In genomic region chr12:57182918-57183575, GRCh38 we compare ENCODE assay signal across 8 cellular contexts. TPM values are rescaled to one million over a fixed set of nuclear protein-coding genes. Genes with fewer than 3 reads are reported as not detected.
A peak's percentile ranks its signal among the peaks of the same experiment; 100 is the strongest.
DNase-seq lines count a peak whose midpoint lies in the region; ATAC-seq, FAIRE-seq and TF ChIP-seq lines count a peak whose summit lies in the region.

No MANE protein-coding gene starts in this region.

- no peak overlapping the region for H3K4me2 ChIP-seq in DOHH2 (ENCODE audit: low read length)
- H3K4me2 ChIP-seq in KMS-11, result no peak overlapping the region; the same call in 1 of the 2 replicates

- H2AFZ ChIP-seq in KMS-11 (ENCODE audit: low read depth), result no peak overlapping the region; the same call in 1 of the 2 replicates

- H3K9me2 ChIP-seq in DOHH2 (replicated peaks; ENCODE audit: control insufficient read depth, low read length), result no peaks in the 10 kb centered on the region

- TF ChIP-seq CTCF in DOHH2 (IDR thresholded peaks at IDR 0.05; ENCODE audit: low read depth, low read length, poor library complexity, severe bottlenecking) (peak; percentile 98), KMS-11 (conservative IDR thresholded peaks at IDR 0.05; ENCODE audit: low read depth, low read length) (peak; percentile 99), foreskin fibroblast (IDR thresholded peaks at IDR 0.05; ENCODE audit: low read depth, low read length) (peak; percentile 70), ovary (IDR thresholded peaks at IDR 0.05) (peak; percentile 58 to 92 (median 91)), upper lobe of right lung (IDR thresholded peaks at IDR 0.05) (peak; percentile 84)

- TF ChIP-seq POLR2A in ovary (IDR thresholded peaks at IDR 0.05), result peak; percentile 13

- no peaks in the 10 kb centered on the region for H4K20me1 ChIP-seq in DOHH2 (ENCODE audit: control insufficient read depth, insufficient read depth, low read depth, low read length)
- no peaks in the 10 kb centered on the region for H4K20me1 ChIP-seq in KMS-11 (ENCODE audit: insufficient read depth)

- H3K9me3 ChIP-seq in DOHH2 (ENCODE audit: control insufficient read depth, insufficient read depth, low read length) (no peaks in the 10 kb centered on the region), ovary (no peaks in the 10 kb centered on the region), upper lobe of right lung (no peaks in the 10 kb centered on the region)

- FAIRE-seq in RCC 7860 (lab: Jason Lieb, UNC), result no peak

- H3F3A ChIP-seq in DOHH2 (ENCODE audit: control insufficient read depth, insufficient read depth), result no peaks in the 10 kb centered on the region

- H3K27ac Mint-ChIP-seq in activated T-helper 1 cell treated with anti-CD3 and anti-CD28 coated beads, Interleukin-12 subunit alpha, Interleukin-12 subunit beta, Interleukin-2, Interleukin-4 antibody, amounts not matched to agents 30 ng/mL and 10 ng/mL and 1 ng/mL, durations not matched to agents 14 hours and 24 hours and 36 hours, result peak overlapping the region; percentile 34

- H3K4me1 ChIP-seq in DOHH2 (ENCODE audit: control insufficient read depth, low read length), result peaks cover 6% of the 10 kb centered on the region
- H3K4me1 ChIP-seq in KMS-11 (ENCODE audit: low read depth, poor library complexity, severe bottlenecking), result peaks cover 4% of the 10 kb centered on the region
- no peaks in the 10 kb centered on the region for H3K4me1 ChIP-seq in ovary (ENCODE audit: insufficient read depth)
- no peaks in the 10 kb centered on the region for H3K4me1 ChIP-seq in upper lobe of right lung

- peak; percentile 46 for DNase-seq in RCC 7860 (ENCODE audit: low spot score)
- peak; percentile 65 for DNase-seq in activated T-helper 1 cell treated with anti-CD3 and anti-CD28 coated beads, Interleukin-12 subunit alpha, Interleukin-12 subunit beta, Interleukin-2, Interleukin-4 antibody, amounts not matched to agents 30 ng/mL and 10 ng/mL and 1 ng/mL, durations not matched to agents 14 hours and 24 hours and 36 hours (ENCODE audit: low spot score)
- DNase-seq in foreskin fibroblast, result peak; percentile 46 to 82
- peak; percentile 67 to 87 (median 83) for DNase-seq in ovary
- DNase-seq in upper lobe of right lung, result peak; percentile 84

- WGBS in ovary, 3 donors, result 65 to 66% (median 65%) methylated on average over 13 of the region's 13 CpGs

- intact Hi-C loops in activated T-helper 1 cell treated with anti-CD3 and anti-CD28 coated beads, Interleukin-12 subunit alpha, Interleukin-12 subunit beta, Interleukin-2, Interleukin-4 antibody, amounts not matched to agents 30 ng/mL and 10 ng/mL and 1 ng/mL, durations not matched to agents 14 hours and 24 hours and 36 hours (cut with micrococcal nuclease), result loop anchor here (1.0 kb wide), 4 partner anchors 59 to 426 kb away; no protein-coding TSS in a partner anchor
- intact Hi-C loops in ovary (cut with DNase I) (loop anchor here in 3 of 4 donors (2.0 to 5.0 kb wide), 3 partner anchors 56 to 116 kb away; partner anchors contain the start of gene LRP1 (in 1 of the 3)), upper lobe of right lung (cut with DNase I) (loop anchor here (10.0 kb wide), 1 partner anchor 118 kb away; no protein-coding TSS in a partner anchor)

- H3K27me3 Mint-ChIP-seq in activated T-helper 1 cell treated with anti-CD3 and anti-CD28 coated beads, Interleukin-12 subunit alpha, Interleukin-12 subunit beta, Interleukin-2, Interleukin-4 antibody, amounts not matched to agents 30 ng/mL and 10 ng/mL and 1 ng/mL, durations not matched to agents 14 hours and 24 hours and 36 hours (ENCODE audit: insufficient read depth), result peaks cover 6% of the 10 kb centered on the region

- no peaks in the 10 kb centered on the region for H3K9me3 Mint-ChIP-seq in activated T-helper 1 cell treated with anti-CD3 and anti-CD28 coated beads, Interleukin-12 subunit alpha, Interleukin-12 subunit beta, Interleukin-2, Interleukin-4 antibody, amounts not matched to agents 30 ng/mL and 10 ng/mL and 1 ng/mL, durations not matched to agents 14 hours and 24 hours and 36 hours

- H3K27ac ChIP-seq in DOHH2 (ENCODE audit: low read depth, low read length) (no peak overlapping the region), KMS-11 (no peak overlapping the region), ovary (no peak overlapping the region), upper lobe of right lung (no peak overlapping the region)

- H3K9ac ChIP-seq in KMS-11, result no peak overlapping the region

- H3K36me3 ChIP-seq in DOHH2 (ENCODE audit: control insufficient read depth, low read length), result no peaks in the 10 kb centered on the region
- no peaks in the 10 kb centered on the region for H3K36me3 ChIP-seq in KMS-11 (ENCODE audit: insufficient read depth)
- H3K36me3 ChIP-seq in ovary, result peaks cover 2% of the 10 kb centered on the region
- peaks cover 83% of the 10 kb centered on the region for H3K36me3 ChIP-seq in upper lobe of right lung

- TF ChIP-seq EP300 in ovary (IDR thresholded peaks at IDR 0.05), result no peak

- H3K4me3 ChIP-seq in DOHH2 (ENCODE audit: low read length), result no peak overlapping the region
- H3K4me3 ChIP-seq in KMS-11 (IDR thresholded peaks at IDR 0.05; ENCODE audit: insufficient read depth, low read depth, low read length), result no peak overlapping the region
- H3K4me3 ChIP-seq in foreskin fibroblast (ENCODE audit: low read depth in 1 of 2, low read length in 2 of 2), result no peak overlapping the region
- H3K4me3 ChIP-seq in ovary, result no peak overlapping the region
- no peak overlapping the region for H3K4me3 ChIP-seq in upper lobe of right lung

- no peaks in the 10 kb centered on the region for H3K36me3 Mint-ChIP-seq in activated T-helper 1 cell treated with anti-CD3 and anti-CD28 coated beads, Interleukin-12 subunit alpha, Interleukin-12 subunit beta, Interleukin-2, Interleukin-4 antibody, amounts not matched to agents 30 ng/mL and 10 ng/mL and 1 ng/mL, durations not matched to agents 14 hours and 24 hours and 36 hours (ENCODE audit: low read depth)

- ATAC-seq in GM21723 (IDR thresholded peaks at IDR 0.05; ENCODE audit: unreplicated experiment), result peak; percentile 89
- ATAC-seq in upper lobe of right lung, result peak; percentile 90

- no peak overlapping the region for H3K4me3 Mint-ChIP-seq in activated T-helper 1 cell treated with anti-CD3 and anti-CD28 coated beads, Interleukin-12 subunit alpha, Interleukin-12 subunit beta, Interleukin-2, Interleukin-4 antibody, amounts not matched to agents 30 ng/mL and 10 ng/mL and 1 ng/mL, durations not matched to agents 14 hours and 24 hours and 36 hours

- peaks cover 6% of the 10 kb centered on the region for H3K4me1 Mint-ChIP-seq in activated T-helper 1 cell treated with anti-CD3 and anti-CD28 coated beads, Interleukin-12 subunit alpha, Interleukin-12 subunit beta, Interleukin-2, Interleukin-4 antibody, amounts not matched to agents 30 ng/mL and 10 ng/mL and 1 ng/mL, durations not matched to agents 14 hours and 24 hours and 36 hours (ENCODE audit: low read depth)

- H3K27me3 ChIP-seq in DOHH2 (ENCODE audit: control insufficient read depth, low read length) (peaks cover 4% of the 10 kb centered on the region; the same call in 1 of the 2 replicates), KMS-11 (ENCODE audit: insufficient read depth, low read depth) (peaks cover 11% of the 10 kb centered on the region; the same call in 1 of the 2 replicates), ovary (no peaks in the 10 kb centered on the region), upper lobe of right lung (no peaks in the 10 kb centered on the region)

- H3K79me2 ChIP-seq in DOHH2 (ENCODE audit: control insufficient read depth, low read length) (no peaks in the 10 kb centered on the region), KMS-11 (ENCODE audit: insufficient read depth, low read depth) (no peaks in the 10 kb centered on the region)

RNA-seq across cellular contexts. Expression of gene NXPH4, which starts 33.5 kb away (rescaled TPM):
- 0.36 and 0.49 TPM in 2 replicates for total RNA-seq in activated T-helper 1 cell treated with anti-CD3 and anti-CD28 coated beads, Interleukin-12 subunit alpha, Interleukin-12 subunit beta, Interleukin-2, Interleukin-4 antibody, amounts not matched to agents 30 ng/mL and 10 ng/mL and 1 ng/mL, durations not matched to agents 14 hours and 24 hours and 36 hours
- total RNA-seq in ovary, result under 1 TPM in 1 of 7 donors, not detected in 6; 0.20 TPM
- polyA plus RNA-seq in ovary, result under 1 TPM in 1 of 2 donors, not detected in 1; 0.13 TPM
- not detected for total RNA-seq in upper lobe of right lung

RNA-seq across cellular contexts. Expression of gene LRP1-AS, which starts 35.6 kb away (rescaled TPM):
- total RNA-seq in activated T-helper 1 cell treated with anti-CD3 and anti-CD28 coated beads, Interleukin-12 subunit alpha, Interleukin-12 subunit beta, Interleukin-2, Interleukin-4 antibody, amounts not matched to agents 30 ng/mL and 10 ng/mL and 1 ng/mL, durations not matched to agents 14 hours and 24 hours and 36 hours, result not detected in 2 replicates
- total RNA-seq in ovary, result not detected
- polyA plus RNA-seq in ovary, result not detected
- not detected for total RNA-seq in upper lobe of right lung

RNA-seq across cellular contexts. Expression of gene SHMT2, which starts 46.5 kb away (rescaled TPM):
- 276 and 280 TPM in 2 replicates for total RNA-seq in activated T-helper 1 cell treated with anti-CD3 and anti-CD28 coated beads, Interleukin-12 subunit alpha, Interleukin-12 subunit beta, Interleukin-2, Interleukin-4 antibody, amounts not matched to agents 30 ng/mL and 10 ng/mL and 1 ng/mL, durations not matched to agents 14 hours and 24 hours and 36 hours
- total RNA-seq in ovary (100 to 1,000 TPM in 1 of 7 donors, 10 to 100 TPM in 6; 32.3 to 185 (median 46.6) TPM), upper lobe of right lung (59.2 TPM)
- 10 to 100 TPM; 23.0 to 34.7 TPM for polyA plus RNA-seq in ovary

RNA-seq across cellular contexts. Expression of gene LRP1, which starts 54.8 kb away (rescaled TPM):
- 0.26 and 0.73 TPM in 2 replicates for total RNA-seq in activated T-helper 1 cell treated with anti-CD3 and anti-CD28 coated beads, Interleukin-12 subunit alpha, Interleukin-12 subunit beta, Interleukin-2, Interleukin-4 antibody, amounts not matched to agents 30 ng/mL and 10 ng/mL and 1 ng/mL, durations not matched to agents 14 hours and 24 hours and 36 hours
- total RNA-seq in ovary, result 100 to 1,000 TPM; 148 to 640 (median 405) TPM
- polyA plus RNA-seq in ovary, result 100 to 1,000 TPM in 1 of 2 donors, 10 to 100 TPM in 1; 76.4 to 168 TPM
- 261 TPM for total RNA-seq in upper lobe of right lung
